In genomic region chr11:5815534-5815933, GRCh38 we compare ENCODE assay signal across 1 cellular context.
TF ChIP-seq lines count a peak whose summit lies in the region.

No MANE protein-coding gene starts in this region.

TF ChIP-seq in K562, 482 proteins besides CTCF, POLR2A, EP300 and RAD21 (continued from another document):
- no peak for TF ChIP-seq E2F1 (CRISPR knock-in tag; IDR thresholded peaks at IDR 0.05)
- TF ChIP-seq PHF20 (IDR thresholded peaks at IDR 0.05; ENCODE audit: partially characterized antibody): no peak
- TF ChIP-seq NR2C1 (IDR thresholded peaks at IDR 0.05): no peak
- no peak for TF ChIP-seq NR2C1 (tag; IDR thresholded peaks at IDR 0.05)
- no peak for TF ChIP-seq ZFP30 (CRISPR knock-in tag; IDR thresholded peaks at IDR 0.05; ENCODE audit: borderline replicate concordance)
- TF ChIP-seq E2F8 (IDR thresholded peaks at IDR 0.05; ENCODE audit: low read depth, partially characterized antibody): no peak
- TF ChIP-seq, protein P1, sequence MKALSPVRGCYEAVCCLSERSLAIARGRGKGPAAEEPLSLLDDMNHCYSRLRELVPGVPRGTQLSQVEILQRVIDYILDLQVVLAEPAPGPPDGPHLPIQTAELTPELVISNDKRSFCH (CRISPR knock-in tag; IDR thresholded peaks at IDR 0.05): no peak
- TF ChIP-seq, protein P1 (tag; IDR thresholded peaks at IDR 0.05): no peak
- TF ChIP-seq E2F3 (CRISPR knock-in tag; IDR thresholded peaks at IDR 0.05): no peak
- TF ChIP-seq SRSF3 (IDR thresholded peaks at IDR 0.05; ENCODE audit: insufficient read depth, low read length): no peak
- TF ChIP-seq ZNF407 (IDR thresholded peaks at IDR 0.05; ENCODE audit: low read depth): no peak
- no peak for TF ChIP-seq SMC3 (conservative IDR thresholded peaks at IDR 0.05; ENCODE audit: insufficient read depth, low read depth, low read length)
- no peak for TF ChIP-seq ZNF232 (CRISPR knock-in tag; IDR thresholded peaks at IDR 0.05)
- no peak for TF ChIP-seq MED1 (CRISPR knock-in tag; IDR thresholded peaks at IDR 0.05; ENCODE audit: borderline replicate concordance)
- no peak for TF ChIP-seq ZNF23 (CRISPR knock-in tag; IDR thresholded peaks at IDR 0.05)
- no peak for TF ChIP-seq TAF9B (IDR thresholded peaks at IDR 0.05; ENCODE audit: partially characterized antibody)
- no peak for TF ChIP-seq PCBP1 (IDR thresholded peaks at IDR 0.05; ENCODE audit: low read depth, low read length, poor library complexity, severe bottlenecking)
- TF ChIP-seq SNIP1 (IDR thresholded peaks at IDR 0.05; ENCODE audit: low read depth): no peak
- TF ChIP-seq HBP1 (CRISPR knock-in tag; IDR thresholded peaks at IDR 0.05): no peak
- no peak for TF ChIP-seq HDAC6 (IDR thresholded peaks at IDR 0.05; ENCODE audit: low read depth, low read length)
- no peak for TF ChIP-seq ZNF586 (CRISPR knock-in tag; conservative IDR thresholded peaks at IDR 0.05)
- no peak for TF ChIP-seq RHOXF2B (CRISPR knock-in tag; conservative IDR thresholded peaks at IDR 0.05)
- TF ChIP-seq ZNF217 (CRISPR knock-in tag; IDR thresholded peaks at IDR 0.05): no peak
- TF ChIP-seq MAFF (IDR thresholded peaks at IDR 0.05; ENCODE audit: low read length): peak; percentile 61; the same call in 1 of the 2 replicates
- no peak for TF ChIP-seq STAG1 (CRISPR knock-in tag; IDR thresholded peaks at IDR 0.05; ENCODE audit: borderline replicate concordance)
- peak in 1 of 2 experiments; percentile 92; a peak in 2 of 3 replicates for TF ChIP-seq CBX3 (IDR thresholded peaks at IDR 0.05; ENCODE audit: borderline replicate concordance in 1 of 2, low read length in 2 of 2)
- no peak for TF ChIP-seq ZBTB33 (CRISPR knock-in tag; IDR thresholded peaks at IDR 0.05)
- TF ChIP-seq, protein P2, sequence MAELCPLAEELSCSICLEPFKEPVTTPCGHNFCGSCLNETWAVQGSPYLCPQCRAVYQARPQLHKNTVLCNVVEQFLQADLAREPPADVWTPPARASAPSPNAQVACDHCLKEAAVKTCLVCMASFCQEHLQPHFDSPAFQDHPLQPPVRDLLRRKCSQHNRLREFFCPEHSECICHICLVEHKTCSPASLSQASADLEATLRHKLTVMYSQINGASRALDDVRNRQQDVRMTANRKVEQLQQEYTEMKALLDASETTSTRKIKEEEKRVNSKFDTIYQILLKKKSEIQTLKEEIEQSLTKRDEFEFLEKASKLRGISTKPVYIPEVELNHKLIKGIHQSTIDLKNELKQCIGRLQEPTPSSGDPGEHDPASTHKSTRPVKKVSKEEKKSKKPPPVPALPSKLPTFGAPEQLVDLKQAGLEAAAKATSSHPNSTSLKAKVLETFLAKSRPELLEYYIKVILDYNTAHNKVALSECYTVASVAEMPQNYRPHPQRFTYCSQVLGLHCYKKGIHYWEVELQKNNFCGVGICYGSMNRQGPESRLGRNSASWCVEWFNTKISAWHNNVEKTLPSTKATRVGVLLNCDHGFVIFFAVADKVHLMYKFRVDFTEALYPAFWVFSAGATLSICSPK (IDR thresholded peaks at IDR 0.05; ENCODE audit: borderline replicate concordance): no peak
